Comparison of ENCODE assay signal across 8 cellular contexts in the genomic region with DNA sequence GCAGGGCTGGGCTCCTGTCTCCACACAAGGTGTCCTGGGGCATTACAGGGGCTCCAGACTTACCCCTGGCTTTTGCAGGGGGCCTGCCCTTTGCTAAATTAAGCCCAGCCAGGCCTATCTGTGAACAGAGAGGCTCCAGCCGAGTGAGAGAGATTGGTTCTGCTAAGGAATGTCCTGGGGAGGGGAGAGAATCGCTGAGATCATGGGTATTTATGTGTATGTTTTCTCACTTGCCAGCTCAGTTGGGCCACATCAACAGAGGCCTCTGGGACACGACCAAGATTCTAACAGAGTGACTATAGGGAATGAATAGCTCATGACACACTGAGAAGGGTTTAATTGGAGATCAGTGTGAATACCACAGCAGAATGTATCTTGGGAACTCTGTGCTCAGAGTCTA.
DNase-seq lines count a peak whose midpoint lies in the region; ATAC-seq and TF ChIP-seq lines count a peak whose summit lies in the region.
"Not testable (repeated sequence)": the region's sequence is repeated elsewhere in the genome, so short reads cannot be mapped to it uniquely, and the experiment has no call there.

No MANE protein-coding gene starts in this region.

- not testable (repeated sequence) for H3K27ac ChIP-seq in GM23338 (ENCODE audit: low read depth); lower lobe of right lung; psoas muscle; upper lobe of left lung

- intact Hi-C loops in Right ventricle myocardium superior (cut with DNase I); left ventricle myocardium superior (cut with micrococcal nuclease); lower lobe of right lung (cut with DNase I); psoas muscle (cut with DNase I): not testable (repeated sequence)

- H3F3A ChIP-seq in GM23338 (replicated peaks; ENCODE audit: low read depth), result not testable (repeated sequence)

- H3K9me2 ChIP-seq in GM23338 (ENCODE audit: insufficient read depth), result not testable (repeated sequence)

- H3K36me3 ChIP-seq in GM23338 (ENCODE audit: insufficient read depth); lower lobe of right lung; psoas muscle (ENCODE audit: insufficient read depth in 1 of 2, low read depth in 1 of 2); upper lobe of left lung: not testable (repeated sequence)

- not testable (repeated sequence) for H3K36me3 Mint-ChIP-seq in GM23338 (ENCODE audit: low read depth)

- H3K27me3 ChIP-seq in GM23338 (ENCODE audit: insufficient read depth); lower lobe of right lung (ENCODE audit: low read depth); psoas muscle (ENCODE audit: insufficient read depth in 3 of 3, low read length in 2 of 3); upper lobe of left lung: not testable (repeated sequence)

- not testable (repeated sequence) for H3K4me2 ChIP-seq in GM23338

- H3K9me3 Mint-ChIP-seq in GM23338, result not testable (repeated sequence)

- not testable (repeated sequence) for DNase-seq in GM23338 (ENCODE audit: low spot score); Right ventricle myocardium superior; left ventricle myocardium superior; lower lobe of right lung; psoas muscle; upper lobe of left lung

- H4K20me1 ChIP-seq in GM23338 (replicated peaks; ENCODE audit: insufficient read depth), result not testable (repeated sequence)

- not testable (repeated sequence) for H3K4me1 ChIP-seq in GM23338 (ENCODE audit: insufficient read depth); lower lobe of right lung; psoas muscle; upper lobe of left lung

- not testable (repeated sequence) for H3K27me3 Mint-ChIP-seq in GM23338 (ENCODE audit: insufficient read depth, low read depth, poor library complexity)

- not testable (repeated sequence) for TF ChIP-seq CTCF in GM23338 (conservative IDR thresholded peaks at IDR 0.05; ENCODE audit: low read depth in 2 of 2); lower lobe of right lung (IDR thresholded peaks at IDR 0.05); psoas muscle (IDR thresholded peaks at IDR 0.05); upper lobe of left lung (IDR thresholded peaks at IDR 0.05)

- not testable (repeated sequence) for H3K79me2 ChIP-seq in GM23338 (replicated peaks; ENCODE audit: insufficient read depth)

- not testable (repeated sequence) for TF ChIP-seq POLR2A in upper lobe of left lung (IDR thresholded peaks at IDR 0.05)

- not testable (repeated sequence) for H3K9me3 ChIP-seq in lower lobe of right lung, psoas muscle, upper lobe of left lung

- not testable (repeated sequence) for H2AFZ ChIP-seq in GM23338

- not testable (repeated sequence) for H3K27ac Mint-ChIP-seq in GM23338

- not testable (repeated sequence) for H3K4me3 ChIP-seq in GM23338, lower lobe of right lung, psoas muscle, upper lobe of left lung

- WGBS in psoas muscle, 3 donors, result no CpG with 5 or more reads among the region's 3 CpGs
- no CpG with 5 or more reads among the region's 3 CpGs for whole genome bisulfite sequencing in upper lobe of left lung, 2 donors

- not testable (repeated sequence) for H3K4me1 Mint-ChIP-seq in GM23338

- not testable (repeated sequence) for H3K4me3 Mint-ChIP-seq in GM23338

- ATAC-seq in GM23338 (peak; percentile 87), SK-N-SH treated with all-trans-retinoic acid at 6 μM for 48 hours (peak; percentile 90), esophagus mucosa (peak; percentile 57), Right ventricle myocardium superior (ENCODE audit: poor library complexity) (peak; percentile 83), left ventricle myocardium superior (peak; percentile 88), lower lobe of right lung (peak; percentile 68 to 71), psoas muscle (peak; percentile 84 to 92 (median 88)), upper lobe of left lung (ENCODE audit: low FRiP score in 2 of 2) (peak; percentile 55 to 82)

- TF ChIP-seq EP300 in upper lobe of left lung (IDR thresholded peaks at IDR 0.05), result not testable (repeated sequence)
